In genomic region chr10:100826661-100826982, GRCh38 we compare ENCODE assay signal across 9 cellular contexts.
DNase-seq lines count a peak whose midpoint lies in the region; ATAC-seq and TF ChIP-seq lines count a peak whose summit lies in the region.
"Had no signal": no experiment of that assay in that cellular context is flagged by ENCODE, and none has a peak within 500 bp of the region (broad histone marks: within the 10 kb centered on the region; RNA-seq: fewer than 3 reads in every experiment).

No MANE protein-coding gene starts in this region.

- BruUV-seq in OCI-LY7 (replicated peaks; lab: Mats Ljungman, UMichigan): no TSS peak

- H3K4me3 Mint-ChIP-seq in activated naive CD8-positive, alpha-beta T cell treated with anti-CD3 and anti-CD28 coated beads, Interleukin-2, amount 50 U/mL, for 24 hours: peak overlapping the region; percentile 9
- H3K4me3 Mint-ChIP-seq in stimulated activated effector memory CD8-positive, alpha-beta T cell treated with anti-CD3 and anti-CD28 coated beads, Interleukin-12 subunit alpha, Interleukin-12 subunit beta, amount 100 ng/mL, for 72 hours: peak overlapping the region; percentile 85

- peaks cover 24% of the 10 kb centered on the region for H3K4me1 Mint-ChIP-seq in activated naive CD8-positive, alpha-beta T cell treated with anti-CD3 and anti-CD28 coated beads, Interleukin-2, amount 50 U/mL, for 24 hours
- H3K4me1 Mint-ChIP-seq in stimulated activated effector memory CD8-positive, alpha-beta T cell treated with anti-CD3 and anti-CD28 coated beads, Interleukin-12 subunit alpha, Interleukin-12 subunit beta, amount 100 ng/mL, for 72 hours: peaks cover 35% of the 10 kb centered on the region

- H3K36me3 ChIP-seq in HUES48 (ENCODE audit: control insufficient read depth, insufficient read depth, low read length): no peaks in the 10 kb centered on the region
- peaks cover 4% of the 10 kb centered on the region for H3K36me3 ChIP-seq in kidney epithelial cell (ENCODE audit: control insufficient read depth, insufficient read depth, low read length)
- no peaks in the 10 kb centered on the region for H3K36me3 ChIP-seq in OCI-LY7 (ENCODE audit: insufficient read depth, low read length)
- H3K36me3 ChIP-seq: tibial nerve had no signal

- no peaks in the 10 kb centered on the region for H3K9me3 Mint-ChIP-seq in activated naive CD8-positive, alpha-beta T cell treated with anti-CD3 and anti-CD28 coated beads, Interleukin-2, amount 50 U/mL, for 24 hours
- H3K9me3 Mint-ChIP-seq in stimulated activated effector memory CD8-positive, alpha-beta T cell treated with anti-CD3 and anti-CD28 coated beads, Interleukin-12 subunit alpha, Interleukin-12 subunit beta, amount 100 ng/mL, for 72 hours: no peaks in the 10 kb centered on the region

- H3K4me1 ChIP-seq in HUES48 (ENCODE audit: control insufficient read depth, insufficient read depth, low read length): peaks cover 11% of the 10 kb centered on the region; the same call in 1 of the 2 replicates
- no peaks in the 10 kb centered on the region for H3K4me1 ChIP-seq in OCI-LY7 (ENCODE audit: insufficient read depth, low read length, poor library complexity, severe bottlenecking)

- H3K9me3 ChIP-seq in HUES48 (ENCODE audit: control insufficient read depth, insufficient read depth, low read length) (no peaks in the 10 kb centered on the region), OCI-LY7 (ENCODE audit: low read length) (no peaks in the 10 kb centered on the region)
- H3K9me3 ChIP-seq: tibial nerve had no signal

- no peaks in the 10 kb centered on the region for H3K9me2 ChIP-seq in OCI-LY7 (ENCODE audit: insufficient read depth, low read length)

- no peak overlapping the region for H3K9ac ChIP-seq in HUES48 (ENCODE audit: low read depth, low read length)

- H3K27ac ChIP-seq in HUES48 (ENCODE audit: low read depth, low read length): no peak overlapping the region
- H3K27ac ChIP-seq in OCI-LY7 (ENCODE audit: low read depth, low read length, poor library complexity, severe bottlenecking): no peak overlapping the region
- H3K27ac ChIP-seq: tibial nerve had no signal

- H3K36me3 Mint-ChIP-seq in activated naive CD8-positive, alpha-beta T cell treated with anti-CD3 and anti-CD28 coated beads, Interleukin-2, amount 50 U/mL, for 24 hours (ENCODE audit: low read depth): no peaks in the 10 kb centered on the region
- H3K36me3 Mint-ChIP-seq in stimulated activated effector memory CD8-positive, alpha-beta T cell treated with anti-CD3 and anti-CD28 coated beads, Interleukin-12 subunit alpha, Interleukin-12 subunit beta, amount 100 ng/mL, for 72 hours: peaks cover 11% of the 10 kb centered on the region

- H3K4me2 ChIP-seq in OCI-LY7 (ENCODE audit: low read length): no peak overlapping the region

- DNase-seq in activated naive CD8-positive, alpha-beta T cell treated with anti-CD3 and anti-CD28 coated beads, Interleukin-2, amount 50 U/mL, for 24 hours: no peak
- DNase-seq in kidney epithelial cell (ENCODE audit: low read depth) (no peak), NCI-H2029 treated with DMSO at 0.1 percent for 48 hours (lab: John Stamatoyannopoulos, UW) (no peak), activated gamma-delta T cell treated with Interleukin-2 at 50 U/mL for 16 hours (no peak), OCI-LY7 (ENCODE audit: low spot score) (no peak)
- DNase-seq in stimulated activated effector memory CD8-positive, alpha-beta T cell treated with anti-CD3 and anti-CD28 coated beads, Interleukin-12 subunit alpha, Interleukin-12 subunit beta, amount 100 ng/mL, for 72 hours (ENCODE audit: low spot score in 2 of 2): no peak
- DNase-seq: NCI-H226 had no signal

- peaks cover 79% of the 10 kb centered on the region for H3K27me3 Mint-ChIP-seq in activated naive CD8-positive, alpha-beta T cell treated with anti-CD3 and anti-CD28 coated beads, Interleukin-2, amount 50 U/mL, for 24 hours

- no peaks in the 10 kb centered on the region for H3K79me2 ChIP-seq in OCI-LY7 (ENCODE audit: insufficient read depth, low read depth, low read length)

- ATAC-seq in activated naive CD8-positive, alpha-beta T cell treated with anti-CD3 and anti-CD28 coated beads, Interleukin-2, amount 50 U/mL, for 24 hours: no peak
- ATAC-seq in stimulated activated effector memory CD8-positive, alpha-beta T cell treated with anti-CD3 and anti-CD28 coated beads, Interleukin-12 subunit alpha, Interleukin-12 subunit beta, amount 100 ng/mL, for 72 hours: no peak

- H2AFZ ChIP-seq in OCI-LY7 (ENCODE audit: low read length): no peak overlapping the region

- no peaks in the 10 kb centered on the region for H4K20me1 ChIP-seq in OCI-LY7 (ENCODE audit: insufficient read depth, low read length)

- intact Hi-C loops in OCI-LY7 (cut with micrococcal nuclease; ENCODE audit: unreplicated experiment): no loop called here

- peaks cover 100% of the 10 kb centered on the region for H3K27me3 ChIP-seq in HUES48 (ENCODE audit: control insufficient read depth, insufficient read depth, low read length)
- peaks cover 60% of the 10 kb centered on the region for H3K27me3 ChIP-seq in kidney epithelial cell (ENCODE audit: control insufficient read depth, insufficient read depth, low read length)

- peak overlapping the region; percentile 47 for H3K4me3 ChIP-seq in HUES48 (ENCODE audit: low read depth, low read length)
- H3K4me3 ChIP-seq in kidney epithelial cell (ENCODE audit: low read depth, low read length): peak overlapping the region; percentile 11
- H3K4me3 ChIP-seq in OCI-LY7 (ENCODE audit: low read depth, low read length, poor library complexity, severe bottlenecking): no peak overlapping the region

- no peak overlapping the region for H3K27ac Mint-ChIP-seq in activated naive CD8-positive, alpha-beta T cell treated with anti-CD3 and anti-CD28 coated beads, Interleukin-2, amount 50 U/mL, for 24 hours
- H3K27ac Mint-ChIP-seq in stimulated activated effector memory CD8-positive, alpha-beta T cell treated with anti-CD3 and anti-CD28 coated beads, Interleukin-12 subunit alpha, Interleukin-12 subunit beta, amount 100 ng/mL, for 72 hours: no peak overlapping the region

- TF ChIP-seq CTCF in kidney epithelial cell (IDR thresholded peaks at IDR 0.05; ENCODE audit: insufficient read depth, low read length, poor library complexity, severe bottlenecking): no peak
- TF ChIP-seq CTCF in OCI-LY7 (conservative IDR thresholded peaks at IDR 0.05; ENCODE audit: low read length): no peak

- POLR2A ChIA-PET in OCI-LY7 (lab: Charles Lee): no interaction called here

- CTCF ChIA-PET in OCI-LY7 (lab: Charles Lee; ENCODE audit: unreplicated experiment): no interaction called here
